ENCODE assay signal across 1 cellular context in genomic region chr2:70087703-70088507, GRCh38.
TF ChIP-seq lines count a peak whose summit lies in the region.

No MANE protein-coding gene starts in this region.

TF ChIP-seq in HepG2, 621 proteins besides CTCF, POLR2A, EP300 and RAD21 (continued from another document and continues in another):
- TF ChIP-seq ZBTB46 (CRISPR knock-in tag; IDR thresholded peaks at IDR 0.05; ENCODE audit: borderline replicate concordance) = no peak
- peak; percentile 87 for TF ChIP-seq SSRP1 (CRISPR knock-in tag; IDR thresholded peaks at IDR 0.05)
- no peak for TF ChIP-seq ZNF841 (CRISPR knock-in tag; IDR thresholded peaks at IDR 0.05; ENCODE audit: borderline replicate concordance)
- no peak; the same call in 1 of the 2 replicates for TF ChIP-seq FOXA3 (CRISPR knock-in tag; IDR thresholded peaks at IDR 0.05)
- peak; percentile 88; the same call in 1 of the 2 replicates for TF ChIP-seq ZNF138 (CRISPR knock-in tag; IDR thresholded peaks at IDR 0.05; ENCODE audit: low read depth)
- TF ChIP-seq YEATS4 (CRISPR knock-in tag; IDR thresholded peaks at IDR 0.05; ENCODE audit: borderline replicate concordance) = peak; percentile 69
- peak; percentile 77 for TF ChIP-seq ZBTB38 (CRISPR knock-in tag; IDR thresholded peaks at IDR 0.05)
- TF ChIP-seq SMAD9 (CRISPR knock-in tag; IDR thresholded peaks at IDR 0.05) = no peak
- TF ChIP-seq ISX (CRISPR knock-in tag; conservative IDR thresholded peaks at IDR 0.05) = peak; percentile 89
- TF ChIP-seq ZNF703 (CRISPR knock-in tag; IDR thresholded peaks at IDR 0.05; ENCODE audit: borderline replicate concordance) = 0 out of 2 replicates have a peak, but pooled peaks have one; percentile 58
- peak; percentile 82; the same call in 1 of the 2 replicates for TF ChIP-seq ZNF292 (CRISPR knock-in tag; IDR thresholded peaks at IDR 0.05; ENCODE audit: borderline replicate concordance, low read depth)
- no peak for TF ChIP-seq ZNF282 (IDR thresholded peaks at IDR 0.05; ENCODE audit: partially characterized antibody)
- peak; percentile 68; the same call in 1 of the 2 replicates for TF ChIP-seq ATF7-NPFF (CRISPR knock-in tag; IDR thresholded peaks at IDR 0.05; ENCODE audit: low read depth)
- peak; percentile 73; the same call in 1 of the 2 replicates for TF ChIP-seq TAF1 (CRISPR knock-in tag; IDR thresholded peaks at IDR 0.05)
- no peak for TF ChIP-seq MEIS2 (CRISPR knock-in tag; IDR thresholded peaks at IDR 0.05)
- TF ChIP-seq GPN1 (CRISPR knock-in tag; IDR thresholded peaks at IDR 0.05; ENCODE audit: borderline replicate concordance) = no peak
- peak; percentile 66; the same call in 1 of the 2 replicates for TF ChIP-seq ZNF235 (CRISPR knock-in tag; IDR thresholded peaks at IDR 0.05; ENCODE audit: borderline replicate concordance)
- TF ChIP-seq IKZF4 (CRISPR knock-in tag; IDR thresholded peaks at IDR 0.05; ENCODE audit: borderline replicate concordance, low read depth, not compliant biosample characterization) = no peak
- TF ChIP-seq ZNF367 (CRISPR knock-in tag; IDR thresholded peaks at IDR 0.05; ENCODE audit: borderline replicate concordance) = no peak
- TF ChIP-seq ZNF253 (CRISPR knock-in tag; IDR thresholded peaks at IDR 0.05; ENCODE audit: borderline replicate concordance) = no peak
- TF ChIP-seq RORA (CRISPR knock-in tag; IDR thresholded peaks at IDR 0.05) = no peak
- no peak for TF ChIP-seq U2AF2 (IDR thresholded peaks at IDR 0.05; ENCODE audit: low read depth, low read length)
- 0 out of 2 replicates have a peak, but pooled peaks have one; percentile 62 for TF ChIP-seq ZNF329 (CRISPR knock-in tag; IDR thresholded peaks at IDR 0.05; ENCODE audit: low read depth)
- TF ChIP-seq NFATC3 (CRISPR knock-in tag; IDR thresholded peaks at IDR 0.05) = no peak
- TF ChIP-seq ZFP1 (CRISPR knock-in tag; IDR thresholded peaks at IDR 0.05) = no peak
- TF ChIP-seq SP4 (CRISPR knock-in tag; IDR thresholded peaks at IDR 0.05) = peak; percentile 28; the same call in 1 of the 2 replicates
- TF ChIP-seq ZMYM4 (CRISPR knock-in tag; IDR thresholded peaks at IDR 0.05) = peak; percentile 23; the same call in 1 of the 2 replicates
- no peak for TF ChIP-seq SMC3 (IDR thresholded peaks at IDR 0.05; ENCODE audit: low read length)
- TF ChIP-seq ZNF10 (CRISPR knock-in tag; IDR thresholded peaks at IDR 0.05; ENCODE audit: borderline replicate concordance, low read depth) = no peak
- TF ChIP-seq ISL2 (CRISPR knock-in tag; IDR thresholded peaks at IDR 0.05) = peak; percentile 45; the same call in 1 of the 2 replicates
- TF ChIP-seq SP5 (CRISPR knock-in tag; IDR thresholded peaks at IDR 0.05; ENCODE audit: borderline replicate concordance, low read depth) = no peak
- no peak for TF ChIP-seq TBP (CRISPR knock-in tag; IDR thresholded peaks at IDR 0.05)
- no peak; the same call in none of the 2 replicates for TF ChIP-seq ZNF34 (CRISPR knock-in tag; IDR thresholded peaks at IDR 0.05; ENCODE audit: borderline replicate concordance)
- TF ChIP-seq TEF (CRISPR knock-in tag; IDR thresholded peaks at IDR 0.05) = no peak
- no peak for TF ChIP-seq HDAC2 (CRISPR knock-in tag; IDR thresholded peaks at IDR 0.05)
- TF ChIP-seq ZNF580 (CRISPR knock-in tag; IDR thresholded peaks at IDR 0.05; ENCODE audit: borderline replicate concordance, low read depth) = no peak
- peak; percentile 73 for TF ChIP-seq HOXD1 (CRISPR knock-in tag; IDR thresholded peaks at IDR 0.05)
- TF ChIP-seq NFE2 (CRISPR knock-in tag; IDR thresholded peaks at IDR 0.05) = peak; percentile 71; the same call in 1 of the 2 replicates
- TF ChIP-seq ZHX1 (CRISPR knock-in tag; IDR thresholded peaks at IDR 0.05; ENCODE audit: low read depth) = 0 out of 2 replicates have a peak, but pooled peaks have one; percentile 42
- peak; percentile 72; the same call in 1 of the 2 replicates for TF ChIP-seq DZIP1 (CRISPR knock-in tag; IDR thresholded peaks at IDR 0.05)
- peak; percentile 80; a peak in 3 of 4 replicates for TF ChIP-seq HMGXB4 (CRISPR knock-in tag; IDR thresholded peaks at IDR 0.05; ENCODE audit: borderline replicate concordance in 1 of 2, low read depth in 1 of 2)
- TF ChIP-seq ATF2 (CRISPR knock-in tag; IDR thresholded peaks at IDR 0.05) = peak; percentile 49; the same call in 1 of the 2 replicates
- TF ChIP-seq RBM39 (IDR thresholded peaks at IDR 0.05; ENCODE audit: low read depth, low read length, poor library complexity, severe bottlenecking) = no peak
- peak; percentile 75 for TF ChIP-seq NKX3-1 (CRISPR knock-in tag; IDR thresholded peaks at IDR 0.05)
- no peak; the same call in 1 of the 2 replicates for TF ChIP-seq ZBTB7A (CRISPR knock-in tag; IDR thresholded peaks at IDR 0.05)
- peak; percentile 57; the same call in 1 of the 2 replicates for TF ChIP-seq GFI1 (CRISPR knock-in tag; IDR thresholded peaks at IDR 0.05; ENCODE audit: borderline replicate concordance)
- TF ChIP-seq FIP1L1 (IDR thresholded peaks at IDR 0.05; ENCODE audit: borderline replicate concordance, insufficient read depth, low read depth, low read length) = peak; percentile 80; the same call in 1 of the 2 replicates
- TF ChIP-seq THAP9 (CRISPR knock-in tag; IDR thresholded peaks at IDR 0.05; ENCODE audit: borderline replicate concordance) = peak; percentile 65; the same call in 1 of the 2 replicates
- TF ChIP-seq ZMAT5 (CRISPR knock-in tag; IDR thresholded peaks at IDR 0.05; ENCODE audit: borderline replicate concordance, low read depth) = no peak
- 0 out of 2 replicates have a peak, but pooled peaks have one; percentile 22 for TF ChIP-seq RNF2 (conservative IDR thresholded peaks at IDR 0.05; ENCODE audit: low read depth)
- no peak for TF ChIP-seq RAD51 (IDR thresholded peaks at IDR 0.05; ENCODE audit: borderline replicate concordance)
- peak; percentile 7; the same call in 1 of the 2 replicates for TF ChIP-seq ETV5 (CRISPR knock-in tag; IDR thresholded peaks at IDR 0.05; ENCODE audit: borderline replicate concordance)
